5 cellular contexts compared by ENCODE assay signal in genomic region chr12:122054842-122055544, GRCh38.
"Had no signal": no experiment of that assay in that cellular context is flagged by ENCODE, and none has a peak within 500 bp of the region (broad histone marks: within the 10 kb centered on the region; RNA-seq: fewer than 3 reads in every experiment).

No MANE protein-coding gene starts in this region.

- H3K9me3 ChIP-seq: prostate gland, stomach, thyroid gland, uterus had no signal

- H3K27ac ChIP-seq: brain microvascular endothelial cell, prostate gland, thyroid gland, uterus had no signal

- H3K27me3 ChIP-seq: brain microvascular endothelial cell, stomach, thyroid gland, uterus had no signal

- H3K36me3 ChIP-seq: thyroid gland, uterus had no signal

- H3K4me1 ChIP-seq: prostate gland had no signal

- H3K4me3 ChIP-seq: prostate gland, stomach, thyroid gland, uterus had no signal
